Comparison of ENCODE assay signal across 9 cellular contexts in genomic region chr6:143993965-143994646, GRCh38.
"Had no signal": no experiment of that assay in that cellular context is flagged by ENCODE, and none has a peak within 500 bp of the region (broad histone marks: within the 10 kb centered on the region; RNA-seq: fewer than 3 reads in every experiment).

No MANE protein-coding gene starts in this region.

- ATAC-seq: HCT116, HepG2 had no signal

- H3K4me1 ChIP-seq: HAP-1 had no signal

- H3K36me3 ChIP-seq: HAP-1 had no signal

- DNase-seq: GM23248, GOT3, H7, HFFc6, KG1 had no signal

- H3K4me3 ChIP-seq: GM23248, HAP-1 had no signal

- H3K27ac ChIP-seq: GM23248, HL-60 had no signal

- H2AFZ ChIP-seq: GM23248 had no signal

- FAIRE-seq: HepG2 had no signal

- H3K9ac ChIP-seq: GM23248 had no signal
